ENCODE assay signal across 22 cellular contexts in genomic region chr17:79377230-79377790, GRCh38.
"Had no signal": no experiment of that assay in that cellular context is flagged by ENCODE, and none has a peak within 500 bp of the region (broad histone marks: within the 10 kb centered on the region; RNA-seq: fewer than 3 reads in every experiment).

No MANE protein-coding gene starts in this region.

- H3K36me3 ChIP-seq: colonic mucosa, heart left ventricle, left ventricle myocardium inferior, lower lobe of right lung, spleen, tibial artery, upper lobe of right lung had no signal

- DNase-seq: colonic mucosa; effector CD8-positive, alpha-beta T cell; foreskin melanocyte; heart left ventricle; hypothalamus; islet precursor cell; left ventricle myocardium inferior; lower lobe of right lung; natural killer cell; psoas muscle; retina; spleen; stimulated activated CD4-positive, alpha-beta T cell treated with anti-CD3 and anti-CD28 coated beads, Interleukin-15, amount 100 ng/mL, for 24 hours; stimulated activated CD4-positive, alpha-beta T cell treated with anti-CD3 and anti-CD28 coated beads, Interleukin-1b, Interleukin-23, amount 100 ng/mL, for 48 hours; stimulated activated CD4-positive, alpha-beta T cell treated with anti-CD3 and anti-CD28 coated beads, Interleukin-4, amount 100 ng/mL, for 24 hours; tibial artery; upper lobe of right lung had no signal

- H3K4me3 Mint-ChIP-seq: memory B cell; mesothelial cell of epicardium; natural killer cell; stimulated activated memory B cell treated with anti-CD40 and anti-IgM and Interleukin-4, amounts not matched to agents 10 μg/mL and 1 μg/mL and 100 μg/mL, for 72 hours; stimulated activated naive CD8-positive, alpha-beta T cell treated with anti-CD3 and anti-CD28 coated beads, Interleukin-15, Interleukin-2, amounts not matched to agents 100 ng/mL and 50 ng/mL, for 24 hours had no signal

- H3K4me3 ChIP-seq: colonic mucosa, heart left ventricle, left ventricle myocardium inferior, lower lobe of right lung, psoas muscle, spleen, tibial artery, upper lobe of right lung had no signal

- ATAC-seq: heart left ventricle; lower lobe of right lung; psoas muscle; sciatic nerve; stimulated activated memory B cell treated with anti-CD40 and anti-IgM and Interleukin-4, amounts not matched to agents 10 μg/mL and 1 μg/mL and 100 μg/mL, for 72 hours; upper lobe of right lung had no signal

- H3K9me3 ChIP-seq: colonic mucosa, heart left ventricle, left ventricle myocardium inferior, lower lobe of right lung, psoas muscle, spleen, tibial artery, upper lobe of right lung had no signal

- H3K36me3 Mint-ChIP-seq: memory B cell; mesothelial cell of epicardium; natural killer cell; stimulated activated memory B cell treated with anti-CD40 and anti-IgM and Interleukin-4, amounts not matched to agents 10 μg/mL and 1 μg/mL and 100 μg/mL, for 72 hours had no signal

- H3K4me1 Mint-ChIP-seq: mesothelial cell of epicardium had no signal

- H3K4me1 ChIP-seq: colonic mucosa, heart left ventricle, left ventricle myocardium inferior, lower lobe of right lung, psoas muscle, spleen, tibial artery, upper lobe of right lung had no signal

- H3K27ac ChIP-seq: colonic mucosa, heart left ventricle, left ventricle myocardium inferior, lower lobe of right lung, psoas muscle, spleen, tibial artery, upper lobe of right lung had no signal

- H3K27ac Mint-ChIP-seq: memory B cell; mesothelial cell of epicardium; natural killer cell; stimulated activated memory B cell treated with anti-CD40 and anti-IgM and Interleukin-4, amounts not matched to agents 10 μg/mL and 1 μg/mL and 100 μg/mL, for 72 hours; stimulated activated naive CD8-positive, alpha-beta T cell treated with anti-CD3 and anti-CD28 coated beads, Interleukin-15, Interleukin-2, amounts not matched to agents 100 ng/mL and 50 ng/mL, for 24 hours had no signal

- H3K9me3 Mint-ChIP-seq: memory B cell; mesothelial cell of epicardium; natural killer cell; stimulated activated memory B cell treated with anti-CD40 and anti-IgM and Interleukin-4, amounts not matched to agents 10 μg/mL and 1 μg/mL and 100 μg/mL, for 72 hours; stimulated activated naive CD8-positive, alpha-beta T cell treated with anti-CD3 and anti-CD28 coated beads, Interleukin-15, Interleukin-2, amounts not matched to agents 100 ng/mL and 50 ng/mL, for 24 hours had no signal
